In the genomic region with DNA sequence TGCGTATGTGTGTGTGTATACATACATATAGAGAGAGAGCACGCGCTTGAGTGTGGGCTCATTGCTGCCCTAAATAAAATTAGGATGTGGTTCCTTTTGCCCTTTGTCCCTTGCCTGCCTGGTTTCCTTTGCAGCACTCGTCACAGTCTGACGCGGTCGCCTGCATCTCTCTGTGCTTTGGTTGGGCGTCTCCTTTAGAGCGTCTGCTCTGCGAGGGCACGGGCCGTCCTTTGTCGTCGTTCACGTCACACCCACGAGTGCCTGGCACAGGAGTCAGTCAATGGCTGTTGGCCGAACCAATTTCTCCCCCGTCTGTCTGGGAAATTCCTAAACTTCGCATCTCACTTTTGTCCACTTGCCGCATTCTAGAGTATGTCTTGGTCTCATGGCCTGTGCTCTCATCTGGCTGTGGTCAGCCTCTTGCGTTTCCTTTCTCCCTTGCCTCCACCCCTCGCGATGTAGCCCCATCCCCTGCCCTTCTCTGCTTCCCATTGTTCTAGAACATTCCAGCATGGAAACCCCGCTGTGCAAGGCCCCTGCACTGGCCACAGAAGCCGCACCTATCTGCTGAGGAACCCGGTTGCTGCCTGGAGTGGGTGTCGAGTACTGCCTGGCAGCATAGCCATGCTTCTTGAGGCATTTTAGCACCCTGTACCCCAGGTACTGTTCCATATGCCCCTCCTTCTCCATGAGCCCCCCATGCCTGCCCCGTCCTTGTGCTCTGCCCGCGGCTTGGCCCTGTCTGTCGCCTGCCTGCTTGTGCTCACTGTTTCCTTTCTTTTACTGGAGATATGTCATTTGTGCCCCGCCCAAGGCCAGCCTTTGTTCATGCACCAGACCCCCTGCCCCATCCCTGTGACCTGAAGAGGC, we compare ENCODE assay signal across 13 cellular contexts. TPM values are rescaled to one million over a fixed set of nuclear protein-coding genes. Genes with fewer than 3 reads are reported as not detected.
DNase-seq lines count a peak whose midpoint lies in the region; ATAC-seq, FAIRE-seq and TF ChIP-seq lines count a peak whose summit lies in the region.
"Had no signal": no experiment of that assay in that cellular context is flagged by ENCODE, and none has a peak within 500 bp of the region (broad histone marks: within the 10 kb centered on the region; RNA-seq: fewer than 3 reads in every experiment).

No MANE protein-coding gene starts in this region.

- no peak overlapping the region for H3K18ac ChIP-seq in mesendoderm (ENCODE audit: low read length)

- no peak overlapping the region for H3K4me3 Mint-ChIP-seq in astrocyte (ENCODE audit: unreplicated experiment)

- ATAC-seq in upper lobe of right lung (no peak), HG02798 (IDR thresholded peaks at IDR 0.05; ENCODE audit: poor library complexity, unreplicated experiment) (no peak), HG03457 (IDR thresholded peaks at IDR 0.05; ENCODE audit: unreplicated experiment) (no peak), HG03354 (IDR thresholded peaks at IDR 0.05; ENCODE audit: poor library complexity, severe bottlenecking, unreplicated experiment) (no peak)

- no peak overlapping the region for H2AK5ac ChIP-seq in mesendoderm (ENCODE audit: low read length)

- no peak overlapping the region for H4K5ac ChIP-seq in mesendoderm (ENCODE audit: low read length)

- H3K9me3 Mint-ChIP-seq in astrocyte (ENCODE audit: unreplicated experiment): no peaks in the 10 kb centered on the region

- DNase-seq in left ventricle myocardium inferior (no peak), cardiac septum (ENCODE audit: low spot score) (no peak), astrocyte (ENCODE audit: low read depth) (no peak), mesendoderm (peak; percentile 55), upper lobe of right lung (peak; percentile 42)
- DNase-seq: Kasumi-1, NCI-H1417 treated with DMSO at 0.1 percent for 48 hours, NCI-H226 had no signal

- peak overlapping the region; percentile 69 for H3K27ac Mint-ChIP-seq in astrocyte (ENCODE audit: unreplicated experiment)

- H3K36me3 ChIP-seq in left ventricle myocardium inferior (peaks cover 51% of the 10 kb centered on the region), astrocyte (ENCODE audit: insufficient read depth, low read length) (peaks cover 8% of the 10 kb centered on the region), mesendoderm (ENCODE audit: control insufficient read depth, insufficient read depth, low read length) (no peaks in the 10 kb centered on the region), upper lobe of right lung (peaks cover 36% of the 10 kb centered on the region)

- H3K27ac ChIP-seq in left ventricle myocardium inferior (replicated peaks): peak overlapping the region; percentile 40
- no peak overlapping the region for H3K27ac ChIP-seq in astrocyte (ENCODE audit: low read depth, low read length)
- no peak overlapping the region for H3K27ac ChIP-seq in mesendoderm (ENCODE audit: low read depth, low read length)
- H3K27ac ChIP-seq in upper lobe of right lung: no peak overlapping the region

- no peak overlapping the region for H3K23ac ChIP-seq in mesendoderm (ENCODE audit: low read length)

- H3K79me1 ChIP-seq in mesendoderm (ENCODE audit: low read length): peaks cover 28% of the 10 kb centered on the region

- no peak overlapping the region for H3K4ac ChIP-seq in mesendoderm (ENCODE audit: low read depth, low read length)

- H2BK15ac ChIP-seq in mesendoderm (replicated peaks; ENCODE audit: low read depth): no peak overlapping the region

- H3K9ac ChIP-seq in astrocyte (ENCODE audit: low read length) (no peak overlapping the region), mesendoderm (ENCODE audit: low read length) (no peak overlapping the region)

- no peak overlapping the region for H2BK120ac ChIP-seq in mesendoderm (ENCODE audit: low read depth, low read length)

- intact Hi-C loops in left ventricle myocardium inferior (cut with micrococcal nuclease): no loop called here
- intact Hi-C loops in cardiac septum (cut with DNase I): loop anchor here (10.0 kb wide), 1 partner anchor 363 kb away; a partner anchor contains a TSS
- intact Hi-C loops in upper lobe of right lung (cut with DNase I): no loop called here

- H4K20me1 ChIP-seq in astrocyte (ENCODE audit: insufficient read depth, low read length): peaks cover 80% of the 10 kb centered on the region

- FAIRE-seq in astrocyte (lab: Jason Lieb, UNC): no peak
- FAIRE-seq: TTC549 had no signal

- no CpG with 5 or more reads among the region's 32 CpGs for WGBS in mesendoderm (ENCODE audit: extremely low coverage, insufficient coverage, low lambda C conversion rate)

- H2AFZ ChIP-seq in astrocyte (ENCODE audit: low read depth, low read length): no peak overlapping the region

- H3K4me3 ChIP-seq in left ventricle myocardium inferior: no peak overlapping the region
- H3K4me3 ChIP-seq in astrocyte (ENCODE audit: insufficient read depth, low read depth, low read length): no peak overlapping the region
- no peak overlapping the region for H3K4me3 ChIP-seq in mesendoderm (ENCODE audit: low read length)
- no peak overlapping the region for H3K4me3 ChIP-seq in upper lobe of right lung
- H3K4me3 ChIP-seq: dorsolateral prefrontal cortex had no signal

- no peak overlapping the region for H3K4me2 ChIP-seq in astrocyte (ENCODE audit: low read length)
- no peak overlapping the region for H3K4me2 ChIP-seq in mesendoderm (ENCODE audit: low read length)

- H3K9me3 ChIP-seq in left ventricle myocardium inferior (replicated peaks) (no peaks in the 10 kb centered on the region), astrocyte (ENCODE audit: insufficient read depth, low read depth, low read length) (no peaks in the 10 kb centered on the region), upper lobe of right lung (no peaks in the 10 kb centered on the region)

- peak overlapping the region; percentile 10 for H3K56ac ChIP-seq in mesendoderm (ENCODE audit: low read length)

- no peak overlapping the region for H4K8ac ChIP-seq in mesendoderm (ENCODE audit: low read depth, low read length)

- H3K27me3 ChIP-seq in left ventricle myocardium inferior (ENCODE audit: low read depth) (no peaks in the 10 kb centered on the region), astrocyte (ENCODE audit: insufficient read depth, low read length) (no peaks in the 10 kb centered on the region), mesendoderm (ENCODE audit: insufficient read depth, low read length, poor library complexity) (no peaks in the 10 kb centered on the region), upper lobe of right lung (no peaks in the 10 kb centered on the region)
- H3K27me3 ChIP-seq: dorsolateral prefrontal cortex had no signal

- H3K4me1 Mint-ChIP-seq in astrocyte (ENCODE audit: low read depth, unreplicated experiment): peaks cover 32% of the 10 kb centered on the region

- H3K4me1 ChIP-seq in left ventricle myocardium inferior (peaks cover 71% of the 10 kb centered on the region), astrocyte (ENCODE audit: insufficient read depth, low read length) (peaks cover 17% of the 10 kb centered on the region), mesendoderm (ENCODE audit: control insufficient read depth, low read depth, low read length) (peaks cover 3% of the 10 kb centered on the region), upper lobe of right lung (peaks cover 12% of the 10 kb centered on the region)

- H3K27me3 Mint-ChIP-seq in astrocyte (ENCODE audit: low read depth, unreplicated experiment): no peaks in the 10 kb centered on the region

- H2BK5ac ChIP-seq in mesendoderm (ENCODE audit: low read length): no peak overlapping the region

- no peak for TF ChIP-seq CTCF in left ventricle myocardium inferior (IDR thresholded peaks at IDR 0.05; ENCODE audit: borderline replicate concordance)
- TF ChIP-seq CTCF in astrocyte (IDR thresholded peaks at IDR 0.05; ENCODE audit: insufficient read depth, low read depth, low read length): no peak
- no peak for TF ChIP-seq CTCF in upper lobe of right lung (IDR thresholded peaks at IDR 0.05)

- H3K79me2 ChIP-seq in astrocyte (ENCODE audit: insufficient read depth, low read length) (peaks cover 93% of the 10 kb centered on the region), mesendoderm (ENCODE audit: control insufficient read depth, insufficient read depth, low read length) (peaks cover 80% of the 10 kb centered on the region)

- H3K36me3 Mint-ChIP-seq in astrocyte (ENCODE audit: low read depth, unreplicated experiment): peaks cover 6% of the 10 kb centered on the region

RNA-seq across cellular contexts. Expression of a gene that starts 8.0 kb away (rescaled TPM):
- 49.5 TPM for total RNA-seq in left ventricle myocardium inferior
- total RNA-seq in cardiac septum: 55.2 TPM
- 73.3 and 79.3 TPM in 2 replicates for total RNA-seq in astrocyte
- polyA plus RNA-seq in mesendoderm (2013, experiment 1 of 2): 57.0 TPM
- polyA plus RNA-seq in mesendoderm (2013, experiment 2 of 2): 55.7 TPM
- 63.2 TPM for total RNA-seq in upper lobe of right lung

RNA-seq across cellular contexts. Expression of a gene that starts 48.8 kb away (rescaled TPM):
- total RNA-seq in left ventricle myocardium inferior (112 TPM), cardiac septum (129 TPM), astrocyte (115 and 136 TPM in 2 replicates), upper lobe of right lung (169 TPM)
- polyA plus RNA-seq in mesendoderm (2013, experiment 1 of 2): 64.9 TPM
- 65.1 TPM for polyA plus RNA-seq in mesendoderm (2013, experiment 2 of 2)

RNA-seq across cellular contexts. Expression of a gene that starts 49.3 kb away (rescaled TPM):
- 5.9 TPM for total RNA-seq in left ventricle myocardium inferior
- total RNA-seq in cardiac septum: 10.4 TPM
- total RNA-seq in astrocyte: 14.2 and 14.8 TPM in 2 replicates
- 4.3 TPM for polyA plus RNA-seq in mesendoderm (2013, experiment 1 of 2)
- 4.6 TPM for polyA plus RNA-seq in mesendoderm (2013, experiment 2 of 2)
- total RNA-seq in upper lobe of right lung: 28.3 TPM

Comparison
In these comparisons a context has a peak if more than half of its experiments do, and no peak if none do; other contexts are left out.
1. DNase-seq: peak in mesendoderm (single experiment) and upper lobe of right lung (single experiment); none in left ventricle myocardium inferior (single experiment), cardiac septum (single experiment) and astrocyte (single experiment).